In the genomic region with DNA sequence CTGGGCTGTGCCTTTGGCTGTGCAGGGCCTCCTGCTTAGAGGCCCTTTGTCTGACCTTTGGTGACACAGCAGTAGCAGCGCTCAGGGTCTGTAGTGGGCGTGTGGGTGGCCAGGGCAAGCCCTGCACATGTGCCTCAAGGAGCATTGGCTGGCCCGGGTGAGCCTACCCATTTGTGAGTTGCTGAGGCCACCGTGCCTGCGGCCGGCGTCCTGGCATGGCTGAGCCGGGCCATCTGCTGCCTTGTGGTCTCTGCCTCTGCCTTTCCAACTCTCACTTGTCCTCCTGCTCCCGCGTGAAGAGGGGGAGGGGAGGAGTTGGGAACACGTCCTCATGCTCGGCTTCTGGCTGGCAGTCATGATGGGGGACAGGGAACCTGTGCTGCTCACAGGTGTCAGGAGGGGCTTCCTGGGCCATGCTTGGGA, we compare ENCODE assay signal across 15 cellular contexts. TPM values are rescaled to one million over a fixed set of nuclear protein-coding genes. Genes with fewer than 3 reads are reported as not detected.
DNase-seq lines count a peak whose midpoint lies in the region; ATAC-seq and TF ChIP-seq lines count a peak whose summit lies in the region.
"Had no signal": no experiment of that assay in that cellular context is flagged by ENCODE, and none has a peak within 500 bp of the region (broad histone marks: within the 10 kb centered on the region; RNA-seq: fewer than 3 reads in every experiment).

No MANE protein-coding gene starts in this region.

- H3K4me1 ChIP-seq in Caco-2 (no peaks in the 10 kb centered on the region), MM.1S (ENCODE audit: low read length) (peaks cover 53% of the 10 kb centered on the region), neural progenitor cell (no peaks in the 10 kb centered on the region)
- peaks cover 35 to 67% of the 10 kb centered on the region in 2 donors for H3K4me1 ChIP-seq in naive thymus-derived CD4-positive, alpha-beta T cell (ENCODE audit: control insufficient read depth in 2 of 2, insufficient read depth in 2 of 2, low read length in 2 of 2)
- H3K4me1 ChIP-seq: ascending aorta, prostate gland had no signal

- BruUV-seq in Caco-2 (replicated peaks; lab: Mats Ljungman, UMichigan) = no TSS peak

- H3K27ac Mint-ChIP-seq in Caco-2 (ENCODE audit: unreplicated experiment) = peak overlapping the region; percentile 65
- H3K27ac Mint-ChIP-seq in activated naive CD8-positive, alpha-beta T cell = peak overlapping the region; percentile 99
- H3K27ac Mint-ChIP-seq in naive thymus-derived CD4-positive, alpha-beta T cell = peak overlapping the region; percentile 94 to 100 (median 100)
- no peak overlapping the region for H3K27ac Mint-ChIP-seq in type B pancreatic cell
- H3K27ac Mint-ChIP-seq in neural progenitor cell = no peak overlapping the region

- H3K9ac ChIP-seq in MM.1S (ENCODE audit: low read length) (peak overlapping the region; percentile 93), neural progenitor cell (no peak overlapping the region)
- H3K9ac ChIP-seq: GM23248 had no signal

- CTCF ChIA-PET in Caco-2 (lab: Charles Lee) = no interaction called here
- CTCF ChIA-PET in naive thymus-derived CD4-positive, alpha-beta T cell (lab: Charles Lee) = no interaction called here

- H3K4me3 Mint-ChIP-seq in Caco-2 (ENCODE audit: unreplicated experiment) (no peak overlapping the region), type B pancreatic cell (no peak overlapping the region), neural progenitor cell (no peak overlapping the region)
- peak overlapping the region; percentile 47 for H3K4me3 Mint-ChIP-seq in activated naive CD8-positive, alpha-beta T cell
- H3K4me3 Mint-ChIP-seq in naive thymus-derived CD4-positive, alpha-beta T cell = peak overlapping the region in 8 of 10 donors; percentile 43 to 96 (median 86)

- H3K36me3 ChIP-seq in Caco-2 (ENCODE audit: control insufficient read depth, insufficient read depth, low read length) = no peaks in the 10 kb centered on the region; the same call in none of the 2 replicates
- H3K36me3 ChIP-seq in MM.1S (replicated peaks; ENCODE audit: insufficient read depth, low read length) = peaks cover 6% of the 10 kb centered on the region
- peaks cover 0 to 11% (median 0%) of the 10 kb centered on the region in 3 experiments for H3K36me3 ChIP-seq in naive thymus-derived CD4-positive, alpha-beta T cell (ENCODE audit: control insufficient read depth in 2 of 3, insufficient read depth in 3 of 3, low read length in 3 of 3)
- H3K36me3 ChIP-seq in neural progenitor cell = no peaks in the 10 kb centered on the region
- H3K36me3 ChIP-seq: prostate gland had no signal

- H3K9me3 Mint-ChIP-seq in Caco-2 (ENCODE audit: unreplicated experiment) = no peaks in the 10 kb centered on the region
- no peaks in the 10 kb centered on the region for H3K9me3 Mint-ChIP-seq in activated naive CD8-positive, alpha-beta T cell (ENCODE audit: low read depth)
- H3K9me3 Mint-ChIP-seq in naive thymus-derived CD4-positive, alpha-beta T cell = no peaks in the 10 kb centered on the region
- H3K9me3 Mint-ChIP-seq in type B pancreatic cell = no peaks in the 10 kb centered on the region
- no peaks in the 10 kb centered on the region for H3K9me3 Mint-ChIP-seq in neural progenitor cell

- DNase-seq in Caco-2 (no peak), MM.1S (peak; percentile 62), type B pancreatic cell (ENCODE audit: extremely low spot score, unreplicated experiment) (no peak), neural progenitor cell (ENCODE audit: low spot score) (no peak)
- no peak for DNase-seq in naive thymus-derived CD4-positive, alpha-beta T cell
- no peak for DNase-seq in activated CD4-positive, CD25-positive, alpha-beta regulatory T cell treated with anti-CD3 and anti-CD28 coated beads, Interleukin-2, amount 50 U/mL, for 72 hours
- DNase-seq: GM23248; KBM-7; left ventricle myocardium superior; NCI-H2081 treated with DMSO at 0.1 percent for 48 hours; stimulated activated CD4-positive, alpha-beta T cell treated with anti-CD3 and anti-CD28 coated beads, Interleukin-2, amount 100 ng/mL, for 48 hours had no signal

- no peaks in the 10 kb centered on the region for H3K9me3 ChIP-seq in Caco-2
- H3K9me3 ChIP-seq in MM.1S (replicated peaks; ENCODE audit: insufficient read depth, low read length) = no peaks in the 10 kb centered on the region
- H3K9me3 ChIP-seq in naive thymus-derived CD4-positive, alpha-beta T cell (ENCODE audit: control insufficient read depth in 2 of 3, low read length in 3 of 3) = no peaks in the 10 kb centered on the region
- H3K9me3 ChIP-seq in neural progenitor cell (ENCODE audit: low read depth) = no peaks in the 10 kb centered on the region
- H3K9me3 ChIP-seq: ascending aorta, prostate gland had no signal

- H3K27me3 ChIP-seq in Caco-2 (replicated peaks; ENCODE audit: control insufficient read depth, insufficient read depth, low read length) = no peaks in the 10 kb centered on the region
- no peaks in the 10 kb centered on the region for H3K27me3 ChIP-seq in MM.1S (replicated peaks; ENCODE audit: insufficient read depth, low read length)
- no peaks in the 10 kb centered on the region for H3K27me3 ChIP-seq in naive thymus-derived CD4-positive, alpha-beta T cell (ENCODE audit: control insufficient read depth in 2 of 2, insufficient read depth in 2 of 2, low read length in 2 of 2)
- H3K27me3 ChIP-seq in neural progenitor cell = no peaks in the 10 kb centered on the region
- H3K27me3 ChIP-seq: ascending aorta had no signal

- no peak overlapping the region for H3K4me3 ChIP-seq in Caco-2 (ENCODE audit: low read depth, low read length)
- H3K4me3 ChIP-seq in MM.1S (ENCODE audit: low read length) = peak overlapping the region; percentile 20; the same call in 1 of the 2 replicates
- H3K4me3 ChIP-seq in naive thymus-derived CD4-positive, alpha-beta T cell (ENCODE audit: low read length) = no peak overlapping the region
- H3K4me3 ChIP-seq in neural progenitor cell = no peak overlapping the region
- H3K4me3 ChIP-seq: ascending aorta, GM23248, prostate gland had no signal

- intact Hi-C loops in Caco-2 (cut with micrococcal nuclease; ENCODE audit: unreplicated experiment) = no loop called here
- intact Hi-C loops in naive thymus-derived CD4-positive, alpha-beta T cell (cut with micrococcal nuclease) = no loop called here

- H3F3A ChIP-seq in MM.1S (ENCODE audit: insufficient read depth, low read length) = peaks cover 43% of the 10 kb centered on the region
- H3F3A ChIP-seq in neural progenitor cell (ENCODE audit: low read depth) = no peaks in the 10 kb centered on the region

- H3K79me2 ChIP-seq in MM.1S (ENCODE audit: low read length) (peaks cover 33% of the 10 kb centered on the region), neural progenitor cell (ENCODE audit: low read depth) (no peaks in the 10 kb centered on the region)

- no peak for ATAC-seq in naive thymus-derived CD4-positive, alpha-beta T cell
- ATAC-seq in HG03108 (IDR thresholded peaks at IDR 0.05; ENCODE audit: unreplicated experiment) = no peak
- ATAC-seq: left ventricle myocardium superior had no signal

- peak overlapping the region; percentile 84 for H3K4me2 ChIP-seq in MM.1S (ENCODE audit: low read depth, low read length)
- H3K4me2 ChIP-seq in neural progenitor cell = no peak overlapping the region

- TF ChIP-seq CTCF in Caco-2 (IDR thresholded peaks at IDR 0.05; ENCODE audit: insufficient read depth in 1 of 2, low read depth in 1 of 2, low read length in 1 of 2, severe bottlenecking in 1 of 2, unreplicated experiment in 1 of 2) (no peak), MM.1S (IDR thresholded peaks at IDR 0.05; ENCODE audit: low read length) (no peak), type B pancreatic cell (conservative IDR thresholded peaks at IDR 0.05) (no peak), neural progenitor cell (IDR thresholded peaks at IDR 0.05) (no peak)

- no peaks in the 10 kb centered on the region for H4K20me1 ChIP-seq in MM.1S (ENCODE audit: insufficient read depth, low read length)
- peaks cover 14% of the 10 kb centered on the region for H4K20me1 ChIP-seq in neural progenitor cell (ENCODE audit: low read depth)

- H2AFZ ChIP-seq in MM.1S (ENCODE audit: low read length) = peak overlapping the region; percentile 10; the same call in 1 of the 2 replicates
- no peak overlapping the region for H2AFZ ChIP-seq in neural progenitor cell (replicated peaks)
- H2AFZ ChIP-seq: GM23248 had no signal

- H3K9me2 ChIP-seq in MM.1S (replicated peaks; ENCODE audit: insufficient read depth, low read length) = no peaks in the 10 kb centered on the region

- H3K4me1 Mint-ChIP-seq in Caco-2 (ENCODE audit: low read depth, unreplicated experiment) = peaks cover under 1% of the 10 kb centered on the region
- H3K4me1 Mint-ChIP-seq in activated naive CD8-positive, alpha-beta T cell (ENCODE audit: low read depth) = peaks cover 77% of the 10 kb centered on the region
- H3K4me1 Mint-ChIP-seq in naive thymus-derived CD4-positive, alpha-beta T cell = peaks cover 55 to 85% (median 63%) of the 10 kb centered on the region in 7 donors
- H3K4me1 Mint-ChIP-seq in type B pancreatic cell (ENCODE audit: unreplicated experiment) = no peaks in the 10 kb centered on the region
- peaks cover 16% of the 10 kb centered on the region for H3K4me1 Mint-ChIP-seq in neural progenitor cell

- H3K36me3 Mint-ChIP-seq in Caco-2 (ENCODE audit: insufficient read depth, unreplicated experiment) = peaks cover 67% of the 10 kb centered on the region
- H3K36me3 Mint-ChIP-seq in activated naive CD8-positive, alpha-beta T cell = peaks cover 15% of the 10 kb centered on the region
- peaks cover 0 to 37% (median 15%) of the 10 kb centered on the region in 5 donors for H3K36me3 Mint-ChIP-seq in naive thymus-derived CD4-positive, alpha-beta T cell
- H3K36me3 Mint-ChIP-seq in type B pancreatic cell = peaks cover 11% of the 10 kb centered on the region
- peaks cover 28% of the 10 kb centered on the region for H3K36me3 Mint-ChIP-seq in neural progenitor cell

- POLR2A ChIA-PET in Caco-2 (lab: Charles Lee) = no interaction called here
- POLR2A ChIA-PET in naive thymus-derived CD4-positive, alpha-beta T cell (lab: Charles Lee) = interaction anchor here (2.5 to 25.3 kb wide), 4 partner anchors 9 to 41 kb away, joined by 17 to 510 read pairs (median 269); partner anchors contain the start of genes ALKBH4, LRWD1, ORAI2 and PRKRIP1

- H3K27ac ChIP-seq in MM.1S (ENCODE audit: low read length) (peak overlapping the region; percentile 98), neural progenitor cell (no peak overlapping the region)
- H3K27ac ChIP-seq in naive thymus-derived CD4-positive, alpha-beta T cell (ENCODE audit: low read depth, low read length) = peak overlapping the region; percentile 96
- H3K27ac ChIP-seq: ascending aorta, GM23248, prostate gland had no signal

- H3K27me3 Mint-ChIP-seq in Caco-2 (ENCODE audit: insufficient read depth, unreplicated experiment) = no peaks in the 10 kb centered on the region
- H3K27me3 Mint-ChIP-seq in activated naive CD8-positive, alpha-beta T cell = no peaks in the 10 kb centered on the region
- H3K27me3 Mint-ChIP-seq in naive thymus-derived CD4-positive, alpha-beta T cell = no peaks in the 10 kb centered on the region
- no peaks in the 10 kb centered on the region for H3K27me3 Mint-ChIP-seq in type B pancreatic cell
- H3K27me3 Mint-ChIP-seq in neural progenitor cell (ENCODE audit: insufficient read depth, low read depth) = peaks cover 5% of the 10 kb centered on the region

RNA-seq across cellular contexts. Expression of gene ORAI2, which starts 9.2 kb away (rescaled TPM):
- 19.4 and 20.2 TPM in 2 replicates for total RNA-seq in Caco-2 (2022)
- total RNA-seq in naive thymus-derived CD4-positive, alpha-beta T cell = 10 to 100 TPM; 19.9 to 72.6 (median 26.2) TPM
- polyA plus RNA-seq in naive thymus-derived CD4-positive, alpha-beta T cell = 10 to 100 TPM; 29.5 to 33.5 TPM
- total RNA-seq in type B pancreatic cell (ENCODE audit: low replicate concordance) = 23.1 and 34.9 TPM in 2 replicates
- total RNA-seq in neural progenitor cell (ENCODE audit: low replicate concordance) = 15.7 and 21.9 TPM in 2 replicates

RNA-seq across cellular contexts. Expression of gene PRKRIP1, which starts 28.0 kb away (rescaled TPM):
- total RNA-seq in Caco-2 (2022) (34.2 and 35.2 TPM in 2 replicates), type B pancreatic cell (ENCODE audit: low replicate concordance) (28.2 and 34.0 TPM in 2 replicates), neural progenitor cell (ENCODE audit: low replicate concordance) (29.1 and 44.5 TPM in 2 replicates)
- 10 to 100 TPM; 36.4 to 58.4 (median 47.0) TPM for total RNA-seq in naive thymus-derived CD4-positive, alpha-beta T cell
- polyA plus RNA-seq in naive thymus-derived CD4-positive, alpha-beta T cell = 10 to 100 TPM; 15.7 to 33.2 TPM

RNA-seq across cellular contexts. Expression of gene ALKBH4, which starts 40.5 kb away (rescaled TPM):
- 13.8 and 15.0 TPM in 2 replicates for total RNA-seq in Caco-2 (2022)
- 10 to 100 TPM in 3 of 5 experiments, 1 to 10 TPM in 2; 4.0 to 14.3 (median 10.1) TPM for total RNA-seq in naive thymus-derived CD4-positive, alpha-beta T cell
- 10 to 100 TPM; 18.1 to 24.7 TPM for polyA plus RNA-seq in naive thymus-derived CD4-positive, alpha-beta T cell
- total RNA-seq in type B pancreatic cell (ENCODE audit: low replicate concordance) = 11.2 and 13.3 TPM in 2 replicates
- 6.5 and 50.7 TPM in 2 replicates for total RNA-seq in neural progenitor cell (ENCODE audit: low replicate concordance)

RNA-seq across cellular contexts. Expression of gene LRWD1, which starts 40.6 kb away (rescaled TPM):
- total RNA-seq in Caco-2 (2022) (23.6 and 25.3 TPM in 2 replicates), type B pancreatic cell (ENCODE audit: low replicate concordance) (16.5 and 23.5 TPM in 2 replicates), neural progenitor cell (ENCODE audit: low replicate concordance) (16.9 and 31.8 TPM in 2 replicates)
- total RNA-seq in naive thymus-derived CD4-positive, alpha-beta T cell = 10 to 100 TPM; 12.4 to 25.3 (median 24.7) TPM
- 10 to 100 TPM in 1 of 2 donors, 1 to 10 TPM in 1; 8.7 to 18.5 TPM for polyA plus RNA-seq in naive thymus-derived CD4-positive, alpha-beta T cell

RNA-seq across cellular contexts. Expression of gene POLR2J, which starts 54.6 kb away (rescaled TPM):
- 68.1 and 70.0 TPM in 2 replicates for total RNA-seq in Caco-2 (2022)
- 10 to 100 TPM; 36.9 to 47.7 (median 41.3) TPM for total RNA-seq in naive thymus-derived CD4-positive, alpha-beta T cell
- polyA plus RNA-seq in naive thymus-derived CD4-positive, alpha-beta T cell = 100 to 1,000 TPM in 1 of 2 donors, 10 to 100 TPM in 1; 64.2 to 109 TPM
- 45.2 and 48.1 TPM in 2 replicates for total RNA-seq in type B pancreatic cell (ENCODE audit: low replicate concordance)
- total RNA-seq in neural progenitor cell (ENCODE audit: low replicate concordance) = 11.4 and 26.2 TPM in 2 replicates

Comparison
In these comparisons a context has a peak if more than half of its experiments do, and no peak if none do; other contexts are left out.
1. H3K27ac Mint-ChIP-seq: peak in Caco-2 (single experiment), activated naive CD8-positive, alpha-beta T cell (single experiment) and naive thymus-derived CD4-positive, alpha-beta T cell (9 of 9); none in type B pancreatic cell (single experiment) and neural progenitor cell (single experiment).
2. H3K4me3 Mint-ChIP-seq: peak in activated naive CD8-positive, alpha-beta T cell (single experiment) and naive thymus-derived CD4-positive, alpha-beta T cell (8 of 10); none in Caco-2 (single experiment), type B pancreatic cell (single experiment) and neural progenitor cell (single experiment).